In the genomic region with DNA sequence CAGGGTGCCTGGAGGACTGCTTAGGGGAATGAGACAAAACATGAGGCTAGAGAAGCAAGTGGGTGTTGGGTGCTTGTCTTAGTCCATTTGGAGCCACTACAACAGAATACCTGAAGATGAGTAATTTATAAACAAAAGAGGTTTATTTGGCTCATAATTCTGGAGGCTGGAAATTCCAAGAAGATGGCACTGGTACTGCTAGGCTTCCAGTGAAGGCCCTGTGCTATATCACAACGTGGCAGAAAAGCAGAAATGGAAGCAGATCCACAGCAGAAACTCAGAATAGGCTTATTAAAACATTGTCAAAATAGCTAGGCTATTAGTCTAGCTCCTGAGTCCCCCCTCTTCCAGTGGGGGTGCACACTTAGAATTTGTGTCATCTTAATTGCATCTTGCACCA, we compare ENCODE assay signal across 8 cellular contexts.
"Had no signal": no experiment of that assay in that cellular context is flagged by ENCODE, and none has a peak within 500 bp of the region (broad histone marks: within the 10 kb centered on the region; RNA-seq: fewer than 3 reads in every experiment).

No MANE protein-coding gene starts in this region.

- H3K27ac Mint-ChIP-seq: H9, HFFc6 had no signal

- H2AFZ ChIP-seq: GM23248 had no signal

- H3K9me3 ChIP-seq: HAP-1 had no signal

- H3K36me3 ChIP-seq: HAP-1 had no signal

- DNase-seq: GM23248, GOT3, H7, H9, HCEC 1CT, HFFc6 had no signal

- H3K27ac ChIP-seq: GM23248 had no signal

- H3K4me1 ChIP-seq: HAP-1 had no signal

- ATAC-seq: HCT116 had no signal

- H3K4me3 ChIP-seq: GM23248, HAP-1 had no signal

- H3K4me1 Mint-ChIP-seq: H9 had no signal

- H3K9me3 Mint-ChIP-seq: H9 had no signal

- H3K4me3 Mint-ChIP-seq: H9, HFFc6 had no signal
